ENCODE assay signal across 14 cellular contexts in genomic region chr2:122663737-122664136, GRCh38.
DNase-seq lines count a peak whose midpoint lies in the region; ATAC-seq and TF ChIP-seq lines count a peak whose summit lies in the region.
"Had no signal": no experiment of that assay in that cellular context is flagged by ENCODE, and none has a peak within 500 bp of the region (broad histone marks: within the 10 kb centered on the region; RNA-seq: fewer than 3 reads in every experiment).

No MANE protein-coding gene starts in this region.

- no peak overlapping the region; the same call in 1 of the 2 replicates for H3K27ac Mint-ChIP-seq in WTC11
- H3K27ac Mint-ChIP-seq: CD8-positive, alpha-beta T cell had no signal

- no peak for TF ChIP-seq CTCF in WTC11 (IDR thresholded peaks at IDR 0.05)

- peaks cover 4% of the 10 kb centered on the region for H3K27me3 Mint-ChIP-seq in WTC11 (ENCODE audit: low read depth)

- no peaks in the 10 kb centered on the region for H3K36me3 Mint-ChIP-seq in WTC11
- H3K36me3 Mint-ChIP-seq: CD14-positive monocyte; CD8-positive, alpha-beta T cell had no signal

- H3K9me3 Mint-ChIP-seq in WTC11, result no peaks in the 10 kb centered on the region

- POLR2A ChIA-PET in WTC11 (lab: Charles Lee), result no interaction called here

- H3K4me3 Mint-ChIP-seq in WTC11, result no peak overlapping the region
- H3K4me3 Mint-ChIP-seq: CD14-positive monocyte; CD8-positive, alpha-beta T cell had no signal

- DNase-seq in NCI-H146 (lab: John Stamatoyannopoulos, UW) (peak; percentile 49), NCI-H146 treated with DMSO at 0.1 percent for 48 hours (lab: John Stamatoyannopoulos, UW; ENCODE audit: unreplicated experiment) (no peak), WTC11 (ENCODE audit: low spot score) (no peak), islet precursor cell (peak; percentile 52)
- DNase-seq in activated effector memory CD4-positive, alpha-beta T cell treated with Interleukin-2 at 50 U/mL for 16 hours, result no peak
- DNase-seq: Caco-2; CD8-positive, alpha-beta T cell; DND-41; GDM1; IMR-90 had no signal

- peaks cover 72% of the 10 kb centered on the region for H3K4me1 Mint-ChIP-seq in WTC11
- H3K4me1 Mint-ChIP-seq: CD14-positive monocyte had no signal

- CTCF ChIA-PET in WTC11 (lab: Charles Lee), result no interaction called here

- ATAC-seq in WTC11 (no peak), HG03196 (IDR thresholded peaks at IDR 0.05; ENCODE audit: unreplicated experiment) (no peak), HG03520 (IDR thresholded peaks at IDR 0.05; ENCODE audit: unreplicated experiment) (no peak)
- ATAC-seq: CD8-positive, alpha-beta T cell; HCT116 had no signal

TF ChIP-seq in WTC11, 78 proteins besides CTCF, POLR2A, EP300 and RAD21:
- TF ChIP-seq PRDM15 (CRISPR knock-in tag; IDR thresholded peaks at IDR 0.05) (peak; percentile 90), ZNF281 (CRISPR knock-in tag; IDR thresholded peaks at IDR 0.05) (no peak)

Comparison
In these comparisons a context has a peak if more than half of its experiments do, and no peak if none do; other contexts are left out.
1. DNase-seq: peak in NCI-H146 (single experiment) and islet precursor cell (single experiment); none in NCI-H146 treated with DMSO at 0.1 percent for 48 hours (single experiment), WTC11 (single experiment) and activated effector memory CD4-positive, alpha-beta T cell treated with Interleukin-2 at 50 U/mL for 16 hours (single experiment).